In the genomic region with DNA sequence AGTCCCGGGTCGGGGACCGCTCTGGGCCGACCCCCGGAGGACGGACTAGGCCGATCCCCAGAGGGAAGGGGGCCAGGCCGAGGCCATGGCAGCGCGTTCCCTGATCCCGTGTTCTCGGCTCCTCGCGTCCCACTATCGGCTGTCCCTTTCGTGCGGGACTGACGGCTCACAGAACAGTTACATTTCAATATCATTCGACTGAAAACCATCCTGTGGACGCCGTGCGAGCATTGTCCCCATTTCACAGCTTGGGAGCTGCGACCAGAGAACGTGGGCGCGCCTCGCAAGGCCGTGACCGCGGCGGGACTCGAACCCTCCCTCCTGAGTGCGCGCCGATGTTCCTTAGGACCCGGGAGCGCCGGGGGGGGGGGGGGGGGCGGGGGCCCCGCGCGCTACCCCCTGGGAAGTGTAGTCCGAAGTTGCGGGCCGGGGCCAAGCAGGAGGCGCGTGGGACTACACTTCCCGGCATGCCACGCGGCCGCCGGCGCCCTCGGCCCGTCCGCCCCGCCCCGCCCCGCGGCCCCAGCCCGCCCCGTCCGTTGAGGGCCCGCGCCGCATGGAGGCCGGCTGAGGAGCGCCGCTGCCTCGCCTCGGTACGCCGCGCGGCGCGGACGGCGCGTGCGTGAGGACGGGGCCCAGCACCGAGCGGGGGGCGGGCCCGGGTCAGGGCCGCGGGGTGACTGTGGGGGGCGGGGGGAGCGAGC, we compare ENCODE assay signal across 8 cellular contexts.
DNase-seq lines count a peak whose midpoint lies in the region; ATAC-seq and TF ChIP-seq lines count a peak whose summit lies in the region.

TRABD (plus strand) TSS at position 530 of the 704 bp plus-strand sequence. CDS start 7,148 bp downstream, outside the sequence.

- H3K27ac ChIP-seq in DND-41 (ENCODE audit: low read length) (peak within 1 kb of the TSS; percentile 92), cingulate gyrus (ENCODE audit: low read depth, low read length) (peak within 1 kb of the TSS; percentile 54)

- peaks cover 44% of the 10 kb centered on the region for H3K4me1 ChIP-seq in DND-41 (ENCODE audit: insufficient read depth, low read length)

- peak within 1 kb of the TSS; percentile 98 for H2AFZ ChIP-seq in DND-41 (ENCODE audit: low read depth, low read length)

- peak; percentile 90 for DNase-seq in DND-41
- peak; percentile 71 for DNase-seq in NCI-H446 treated with DMSO at 0.1 percent for 48 hours (lab: John Stamatoyannopoulos, UW)
- peak; percentile 92 for DNase-seq in activated CD4-positive, alpha-beta T cell treated with anti-CD3 and anti-CD28 coated beads for 48 hours
- peak; percentile 93 for DNase-seq in kidney tubule cell (ENCODE audit: low spot score)
- DNase-seq in stimulated activated CD4-positive, alpha-beta T cell treated with anti-CD3 and anti-CD28 coated beads, Interleukin-15, amount 100 ng/mL, for 24 hours: peak; percentile 92

- peak; percentile 87 for ATAC-seq in DND-41 (ENCODE audit: insufficient read depth, low read depth)
- ATAC-seq in HG02759 (IDR thresholded peaks at IDR 0.05; ENCODE audit: unreplicated experiment): peak; percentile 51
- no peak for ATAC-seq in GM21367 (IDR thresholded peaks at IDR 0.05; ENCODE audit: unreplicated experiment)

- H3K9ac ChIP-seq in DND-41 (ENCODE audit: low read depth, low read length): peak within 1 kb of the TSS; percentile 80

- H3K79me2 ChIP-seq in DND-41 (ENCODE audit: insufficient read depth, low read length): peaks cover 49% of the 10 kb centered on the region

- H3K4me2 ChIP-seq in DND-41 (ENCODE audit: insufficient read depth, low read length): peak within 1 kb of the TSS; percentile 90

- no peak for TF ChIP-seq CTCF in DND-41 (IDR thresholded peaks at IDR 0.05; ENCODE audit: borderline replicate concordance, extremely low read depth, low read length, poor library complexity, severe bottlenecking)

- peaks cover 35% of the 10 kb centered on the region for H4K20me1 ChIP-seq in DND-41 (ENCODE audit: insufficient read depth, low read length)

- H3K27me3 ChIP-seq in DND-41 (ENCODE audit: insufficient read depth, low read length, poor library complexity): no peaks in the 10 kb centered on the region

- H3K9me3 ChIP-seq in DND-41 (ENCODE audit: insufficient read depth, low read length, severe bottlenecking): no peaks in the 10 kb centered on the region

- peak within 1 kb of the TSS; percentile 69 to 89; a peak in 3 of 4 replicates for H3K4me3 ChIP-seq in DND-41 (ENCODE audit: low read depth in 1 of 2, low read length in 2 of 2)

- peaks cover 18% of the 10 kb centered on the region for H3K36me3 ChIP-seq in DND-41 (ENCODE audit: insufficient read depth, low read length)
